18 cellular contexts compared by ENCODE assay signal in genomic region chr16:75282811-75283281, GRCh38. TPM values are rescaled to one million over a fixed set of nuclear protein-coding genes. Genes with fewer than 3 reads are reported as not detected.
DNase-seq lines count a peak whose midpoint lies in the region; ATAC-seq and TF ChIP-seq lines count a peak whose summit lies in the region.
"Had no signal": no experiment of that assay in that cellular context is flagged by ENCODE, and none has a peak within 500 bp of the region (broad histone marks: within the 10 kb centered on the region; RNA-seq: fewer than 3 reads in every experiment).

No MANE protein-coding gene starts in this region.

- H3K9me3 Mint-ChIP-seq in activated T-helper 17 cell treated with anti-CD3 and anti-CD28 coated beads, Interleukin-2, amount 50 U/mL, for 72 hours = no peaks in the 10 kb centered on the region
- H3K9me3 Mint-ChIP-seq: CD8-positive, alpha-beta memory T cell; immature natural killer cell; neural crest cell had no signal

- no peak overlapping the region for H2AFZ ChIP-seq in mammary epithelial cell (ENCODE audit: low read depth, low read length)

- peak overlapping the region; percentile 2 for H3K27ac ChIP-seq in mammary epithelial cell (ENCODE audit: insufficient read depth, low read depth, low read length)
- H3K27ac ChIP-seq: A549, thoracic aorta had no signal

- no peak overlapping the region for H3K9ac ChIP-seq in mammary epithelial cell (ENCODE audit: insufficient read depth, low read length)

- H3K4me3 ChIP-seq in mammary epithelial cell (replicated peaks in 1 of 3; ENCODE audit: insufficient read depth in 1 of 3, low read depth in 2 of 3, low read length in 3 of 3) = no peak overlapping the region
- H3K4me3 ChIP-seq: A549, thoracic aorta had no signal

- dilution Hi-C loops in mammary epithelial cell (cut with HindIII; ENCODE audit: low sequenced_read_pairs) = loop anchor here (10.0 kb wide), 1 partner anchor 48 kb away; no protein-coding TSS in a partner anchor

- ATAC-seq in activated T-helper 17 cell treated with anti-CD3 and anti-CD28 coated beads, Interleukin-2, amount 50 U/mL, for 72 hours (replicated peaks) = no peak
- ATAC-seq: right cardiac atrium had no signal

- intact Hi-C loops in mammary epithelial cell (cut with micrococcal nuclease) = no loop called here
- intact Hi-C loops in posterior cingulate gyrus (cut with DNase I) = no loop called here

- CTCF ChIA-PET in mammary epithelial cell (lab: Charles Lee; ENCODE audit: low non-redundant PET) = no interaction called here

- H3K27me3 ChIP-seq in mammary epithelial cell (ENCODE audit: insufficient read depth, low read length) = no peaks in the 10 kb centered on the region

- in situ Hi-C loops in mammary epithelial cell (cut with MboI; ENCODE audit: low sequenced_read_pairs in 2 of 2) = no loop called here

- H3K36me3 ChIP-seq in mammary epithelial cell (ENCODE audit: insufficient read depth, low read length) = no peaks in the 10 kb centered on the region
- H3K36me3 ChIP-seq: thoracic aorta had no signal

- H3K4me3 Mint-ChIP-seq in activated T-helper 17 cell treated with anti-CD3 and anti-CD28 coated beads, Interleukin-2, amount 50 U/mL, for 72 hours = no peak overlapping the region
- H3K4me3 Mint-ChIP-seq: CD8-positive, alpha-beta memory T cell; immature natural killer cell; neural crest cell had no signal

- H3K4me2 ChIP-seq in mammary epithelial cell (ENCODE audit: insufficient read depth, low read depth, low read length) = no peak overlapping the region
- H3K4me2 ChIP-seq: A549 had no signal

- no peak for TF ChIP-seq CTCF in mammary epithelial cell (conservative IDR thresholded peaks at IDR 0.05 in 1 of 2, IDR thresholded peaks at IDR 0.05 in 1 of 2; ENCODE audit: extremely low read depth in 1 of 2, insufficient read depth in 1 of 2, low read depth in 1 of 2, low read length in 2 of 2)

- H3K4me1 Mint-ChIP-seq in activated T-helper 17 cell treated with anti-CD3 and anti-CD28 coated beads, Interleukin-2, amount 50 U/mL, for 72 hours = no peaks in the 10 kb centered on the region

- no peaks in the 10 kb centered on the region for H4K20me1 ChIP-seq in mammary epithelial cell (ENCODE audit: insufficient read depth, low read length)

- H3K27ac Mint-ChIP-seq in activated T-helper 17 cell treated with anti-CD3 and anti-CD28 coated beads, Interleukin-2, amount 50 U/mL, for 72 hours = no peak overlapping the region
- H3K27ac Mint-ChIP-seq: CD8-positive, alpha-beta memory T cell; immature natural killer cell had no signal

- no peaks in the 10 kb centered on the region for H3K9me3 ChIP-seq in mammary epithelial cell (replicated peaks; ENCODE audit: insufficient read depth, low read length)
- H3K9me3 ChIP-seq: A549, thoracic aorta had no signal

- no TSS peak for BruUV-seq in mammary epithelial cell (replicated peaks; lab: Mats Ljungman, UMichigan)

- 77% methylated on average over 6 of the region's 7 CpGs for WGBS in mammary epithelial cell (ENCODE audit: low coverage, missing lambda C conversion rate)

- H3K36me3 Mint-ChIP-seq in activated T-helper 17 cell treated with anti-CD3 and anti-CD28 coated beads, Interleukin-2, amount 50 U/mL, for 72 hours (ENCODE audit: low read depth) = peaks cover 6% of the 10 kb centered on the region

- H3K4me1 ChIP-seq in mammary epithelial cell (ENCODE audit: insufficient read depth, low read length) = peaks cover 46% of the 10 kb centered on the region

- H3K79me2 ChIP-seq in mammary epithelial cell (ENCODE audit: insufficient read depth, low read length) = no peaks in the 10 kb centered on the region

- DNase-seq in NCI-H1436 (lab: John Stamatoyannopoulos, UW) = peak; percentile 21
- no peak for DNase-seq in NCI-H1436 treated with DMSO at 0.1 percent for 48 hours (lab: John Stamatoyannopoulos, UW)
- DNase-seq in NCI-H524 (lab: John Stamatoyannopoulos, UW) = peak; percentile 98 to 100
- DNase-seq in mammary epithelial cell = peak; percentile 41
- DNase-seq in posterior cingulate gyrus = peak in 8 of 10 donors; percentile 23 to 94 (median 59)
- DNase-seq in activated CD4-positive, alpha-beta T cell treated with anti-CD3 and anti-CD28 coated beads, Interleukin-2, amount 50 U/mL, for 1 hour = no peak
- DNase-seq in activated CD8-positive, alpha-beta memory T cell treated with anti-CD3 and anti-CD28 coated beads, Interleukin-2, amount 50 U/mL, for 48 hours = no peak
- DNase-seq: activated CD8-positive, alpha-beta memory T cell treated with anti-CD3 and anti-CD28 coated beads, Interleukin-2, amount 50 U/mL, for 4 hours; activated naive CD4-positive, alpha-beta T cell treated with anti-CD3 and anti-CD28 coated beads, Interleukin-2, amount 50 U/mL, for 16 hours; CD8-positive, alpha-beta memory T cell; immature natural killer cell; mesenchymal stem cell; right cardiac atrium had no signal

- H3K27me3 Mint-ChIP-seq in activated T-helper 17 cell treated with anti-CD3 and anti-CD28 coated beads, Interleukin-2, amount 50 U/mL, for 72 hours = peaks cover 4% of the 10 kb centered on the region

RNA-seq across cellular contexts. Expression of gene BCAR1, which starts 31.4 kb away (rescaled TPM):
- 100 to 1,000 TPM in 1 of 2 donors, 10 to 100 TPM in 1; 58.0 to 103 TPM for total RNA-seq in mammary epithelial cell
- polyA plus RNA-seq in mammary epithelial cell = 46.8 TPM
- polyA minus RNA-seq in mammary epithelial cell = 19.5 TPM
- total RNA-seq in activated T-helper 17 cell treated with anti-CD3 and anti-CD28 coated beads, Interleukin-2, amount 50 U/mL, for 72 hours = under 1 TPM in 1 of 2 donors, not detected in 1; 0.58 TPM
- total RNA-seq: T-helper 1 cell treated with Interleukin-12 subunit alpha and Interleukin-12 subunit beta and Interleukin-4 antibody, amounts not matched to agents 30 ng/mL and 1 ng/mL, for 36 hours had no signal
- polyA plus RNA-seq: CD8-positive, alpha-beta memory T cell; immature natural killer cell had no signal

Comparison
In these comparisons a context has a peak if more than half of its experiments do, and no peak if none do; other contexts are left out.
1. DNase-seq: peak in NCI-H1436 (single experiment), NCI-H524 (2 of 2), mammary epithelial cell (single experiment) and posterior cingulate gyrus (8 of 10); none in NCI-H1436 treated with DMSO at 0.1 percent for 48 hours (single experiment), activated CD4-positive, alpha-beta T cell treated with anti-CD3 and anti-CD28 coated beads, Interleukin-2, amount 50 U/mL, for 1 hour (single experiment) and activated CD8-positive, alpha-beta memory T cell treated with anti-CD3 and anti-CD28 coated beads, Interleukin-2, amount 50 U/mL, for 48 hours (single experiment).
2. RNA of gene BCAR1, which starts 31.4 kb away (total RNA-seq): 58.0 to 103 TPM in mammary epithelial cell; 0.58 TPM in activated T-helper 17 cell treated with anti-CD3 and anti-CD28 coated beads, Interleukin-2, amount 50 U/mL, for 72 hours; every median in the first group is over 10 times any median in the second.